In genomic region chr2:74267068-74267467, GRCh38 we compare ENCODE assay signal across 8 cellular contexts.
DNase-seq lines count a peak whose midpoint lies in the region; ATAC-seq, FAIRE-seq and TF ChIP-seq lines count a peak whose summit lies in the region.

No MANE protein-coding gene starts in this region.

- DNase-seq in A549 (ENCODE audit: low read depth in 1 of 2, low spot score in 1 of 2): peak; percentile 55 to 56
- peak; percentile 60 for DNase-seq in GM23338 (ENCODE audit: low spot score)
- DNase-seq in Peyer's patch: peak; percentile 39 to 83 (median 64)
- no peak for DNase-seq in natural killer cell treated with Interleukin-12 subunit alpha and Interleukin-12 subunit beta and Interleukin-15 and Interleukin-18, amount 100 ng/mL, for 72 hours (ENCODE audit: low spot score)
- DNase-seq in NCI-H2171 (lab: John Stamatoyannopoulos, UW): no peak
- DNase-seq in gastrocnemius medialis: no peak

- FAIRE-seq in A549 (lab: Jason Lieb, UNC): no peak

- H3F3A ChIP-seq in GM23338 (replicated peaks; ENCODE audit: low read depth): no peaks in the 10 kb centered on the region

- no peak overlapping the region for H3K4me3 Mint-ChIP-seq in GM23338
- H3K4me3 Mint-ChIP-seq in activated naive CD4-positive, alpha-beta T cell treated with anti-CD3 and anti-CD28 coated beads, Interleukin-2, amount 50 U/mL, for 24 hours: peak overlapping the region; percentile 20
- H3K4me3 Mint-ChIP-seq in natural killer cell treated with Interleukin-12 subunit alpha and Interleukin-12 subunit beta and Interleukin-15 and Interleukin-18, amount 100 ng/mL, for 72 hours: peak overlapping the region; percentile 40

- TF ChIP-seq CTCF in A549 (IDR thresholded peaks at IDR 0.05) (peak; percentile 30; the same call in 2 of the 3 replicates), GM23338 (conservative IDR thresholded peaks at IDR 0.05; ENCODE audit: low read depth in 2 of 2) (peak; percentile 49 to 66), Peyer's patch (IDR thresholded peaks at IDR 0.05) (peak in 4 of 6 experiments; percentile 48 to 84 (median 80)), gastrocnemius medialis (IDR thresholded peaks at IDR 0.05 in 4 of 5, conservative IDR thresholded peaks at IDR 0.05 in 1 of 5) (no peak)

- H3K4me2 ChIP-seq in A549: peak overlapping the region; percentile 29; the same call in 1 of the 3 replicates
- no peak overlapping the region for H3K4me2 ChIP-seq in GM23338

- TF ChIP-seq POLR2A in A549 (IDR thresholded peaks at IDR 0.05; ENCODE audit: low read length) (no peak), Peyer's patch (IDR thresholded peaks at IDR 0.05) (no peak), gastrocnemius medialis (IDR thresholded peaks at IDR 0.05) (no peak)

- H3K4me1 ChIP-seq in A549: 0 out of 3 replicates have a peak, but pooled peaks cover 4% of the 10 kb centered on the region
- H3K4me1 ChIP-seq in GM23338 (ENCODE audit: insufficient read depth): no peaks in the 10 kb centered on the region
- no peaks in the 10 kb centered on the region for H3K4me1 ChIP-seq in Peyer's patch
- H3K4me1 ChIP-seq in gastrocnemius medialis: no peaks in the 10 kb centered on the region

- no peaks in the 10 kb centered on the region for H3K9me2 ChIP-seq in GM23338 (ENCODE audit: insufficient read depth)

- H3K79me2 ChIP-seq in GM23338 (replicated peaks; ENCODE audit: insufficient read depth): no peaks in the 10 kb centered on the region

- H3K36me3 Mint-ChIP-seq in GM23338 (ENCODE audit: low read depth): no peaks in the 10 kb centered on the region
- H3K36me3 Mint-ChIP-seq in activated naive CD4-positive, alpha-beta T cell treated with anti-CD3 and anti-CD28 coated beads, Interleukin-2, amount 50 U/mL, for 24 hours: peaks cover 3% of the 10 kb centered on the region
- H3K36me3 Mint-ChIP-seq in natural killer cell treated with Interleukin-12 subunit alpha and Interleukin-12 subunit beta and Interleukin-15 and Interleukin-18, amount 100 ng/mL, for 72 hours: no peaks in the 10 kb centered on the region

- H3K27ac Mint-ChIP-seq in GM23338: no peak overlapping the region
- no peak overlapping the region for H3K27ac Mint-ChIP-seq in activated naive CD4-positive, alpha-beta T cell treated with anti-CD3 and anti-CD28 coated beads, Interleukin-2, amount 50 U/mL, for 24 hours
- peak overlapping the region in 1 of 2 donors; percentile 76 for H3K27ac Mint-ChIP-seq in natural killer cell treated with Interleukin-12 subunit alpha and Interleukin-12 subunit beta and Interleukin-15 and Interleukin-18, amount 100 ng/mL, for 72 hours

- no peaks in the 10 kb centered on the region for H4K20me1 ChIP-seq in GM23338 (replicated peaks; ENCODE audit: insufficient read depth)

- H3K36me3 ChIP-seq in GM23338 (ENCODE audit: insufficient read depth) (no peaks in the 10 kb centered on the region), Peyer's patch (no peaks in the 10 kb centered on the region), gastrocnemius medialis (no peaks in the 10 kb centered on the region)

- H2AFZ ChIP-seq in GM23338: no peak overlapping the region

- H3K4me3 ChIP-seq in A549: no peak overlapping the region
- H3K4me3 ChIP-seq in GM23338: no peak overlapping the region
- H3K4me3 ChIP-seq in Peyer's patch: no peak overlapping the region
- no peak overlapping the region for H3K4me3 ChIP-seq in gastrocnemius medialis

- no peaks in the 10 kb centered on the region for H3K9me3 ChIP-seq in A549
- no peaks in the 10 kb centered on the region for H3K9me3 ChIP-seq in Peyer's patch
- no peaks in the 10 kb centered on the region for H3K9me3 ChIP-seq in gastrocnemius medialis

- H3K27me3 Mint-ChIP-seq in GM23338 (ENCODE audit: insufficient read depth, low read depth, poor library complexity): peaks cover 3% of the 10 kb centered on the region
- H3K27me3 Mint-ChIP-seq in activated naive CD4-positive, alpha-beta T cell treated with anti-CD3 and anti-CD28 coated beads, Interleukin-2, amount 50 U/mL, for 24 hours: no peaks in the 10 kb centered on the region
- H3K27me3 Mint-ChIP-seq in natural killer cell treated with Interleukin-12 subunit alpha and Interleukin-12 subunit beta and Interleukin-15 and Interleukin-18, amount 100 ng/mL, for 72 hours: no peaks in the 10 kb centered on the region

- in situ Hi-C loops in gastrocnemius medialis (cut with MboI; ENCODE audit: low sequenced_read_pairs in 4 of 4): no loop called here

- H3K27me3 ChIP-seq in GM23338 (ENCODE audit: insufficient read depth): no peaks in the 10 kb centered on the region
- no peaks in the 10 kb centered on the region for H3K27me3 ChIP-seq in Peyer's patch
- H3K27me3 ChIP-seq in gastrocnemius medialis: no peaks in the 10 kb centered on the region

- POLR2A ChIA-PET in A549 (lab: Yijun Ruan, JAX): no interaction called here

- peak in 1 of 2 experiments; percentile 45; a peak in 1 of 5 replicates for TF ChIP-seq RAD21 in A549 (conservative IDR thresholded peaks at IDR 0.05 in 1 of 2, IDR thresholded peaks at IDR 0.05 in 1 of 2)

- intact Hi-C loops in gastrocnemius medialis (cut with DNase I; ENCODE audit: low total_unique reads): no loop called here

- TF ChIP-seq EP300 in A549 (IDR thresholded peaks at IDR 0.05): no peak

- H3K27ac ChIP-seq in A549 (no peak overlapping the region), GM23338 (ENCODE audit: low read depth) (no peak overlapping the region), Peyer's patch (peak overlapping the region in 3 of 4 donors; percentile 42 to 54 (median 50)), gastrocnemius medialis (no peak overlapping the region)

- H3K4me1 Mint-ChIP-seq in GM23338: no peaks in the 10 kb centered on the region
- H3K4me1 Mint-ChIP-seq in activated naive CD4-positive, alpha-beta T cell treated with anti-CD3 and anti-CD28 coated beads, Interleukin-2, amount 50 U/mL, for 24 hours: peaks cover 21% of the 10 kb centered on the region
- H3K4me1 Mint-ChIP-seq in natural killer cell treated with Interleukin-12 subunit alpha and Interleukin-12 subunit beta and Interleukin-15 and Interleukin-18, amount 100 ng/mL, for 72 hours (ENCODE audit: low read depth in 2 of 2): peaks cover 5 to 6% of the 10 kb centered on the region in 2 donors

- WGBS in A549 (ENCODE audit: missing lambda C conversion rate): 13% methylated on average over 4 of the region's 4 CpGs

- ATAC-seq in A549 (peak; percentile 73 to 77; a peak in 4 of 6 replicates), GM23338 (peak; percentile 85), GM19467 (IDR thresholded peaks at IDR 0.05; ENCODE audit: unreplicated experiment) (no peak), gastrocnemius medialis (no peak)
- ATAC-seq in natural killer cell treated with Interleukin-12 subunit alpha and Interleukin-12 subunit beta and Interleukin-15 and Interleukin-18, amount 100 ng/mL, for 72 hours: peak; percentile 79 to 80

- no peaks in the 10 kb centered on the region for H3K9me3 Mint-ChIP-seq in GM23338
- no peaks in the 10 kb centered on the region for H3K9me3 Mint-ChIP-seq in activated naive CD4-positive, alpha-beta T cell treated with anti-CD3 and anti-CD28 coated beads, Interleukin-2, amount 50 U/mL, for 24 hours
- H3K9me3 Mint-ChIP-seq in natural killer cell treated with Interleukin-12 subunit alpha and Interleukin-12 subunit beta and Interleukin-15 and Interleukin-18, amount 100 ng/mL, for 72 hours: no peaks in the 10 kb centered on the region

- CTCF ChIA-PET in A549 (lab: Yijun Ruan, JAX): interaction anchor here (5.0 kb wide), 1 partner anchor 17 kb away, joined by 33 read pairs; no protein-coding TSS in a partner anchor

TF ChIP-seq in A549, 52 proteins besides CTCF, POLR2A, EP300 and RAD21 (continues in another document):
- TF ChIP-seq RNF2 (IDR thresholded peaks at IDR 0.05; ENCODE audit: borderline replicate concordance, low read depth) (no peak), PBX3 (IDR thresholded peaks at IDR 0.05) (no peak), MAFK (IDR thresholded peaks at IDR 0.05; ENCODE audit: partially characterized antibody) (no peak)

TF ChIP-seq in GM23338, 12 proteins besides CTCF, POLR2A, EP300 and RAD21:
- TF ChIP-seq ZNF331 (CRISPR knock-in tag; IDR thresholded peaks at IDR 0.05; ENCODE audit: low read depth): no peak
- TF ChIP-seq ZNF114 (CRISPR knock-in tag; IDR thresholded peaks at IDR 0.05): no peak
- no peak for TF ChIP-seq STAT1 (IDR thresholded peaks at IDR 0.05; ENCODE audit: unreplicated experiment)
- no peak for TF ChIP-seq NANOG (IDR thresholded peaks at IDR 0.05; ENCODE audit: borderline replicate concordance)
- no peak for TF ChIP-seq CREB1 (CRISPR knock-in tag; IDR thresholded peaks at IDR 0.05; ENCODE audit: low read depth)
- TF ChIP-seq REST (IDR thresholded peaks at IDR 0.05; ENCODE audit: unreplicated experiment): no peak
- no peak for TF ChIP-seq POLR2AphosphoS5 (IDR thresholded peaks at IDR 0.05; ENCODE audit: low read depth)

Comparison
In these comparisons a context has a peak if more than half of its experiments do, and no peak if none do; other contexts are left out.
1. ATAC-seq: peak in A549 (2 of 2), GM23338 (single experiment) and natural killer cell treated with Interleukin-12 subunit alpha and Interleukin-12 subunit beta and Interleukin-15 and Interleukin-18, amount 100 ng/mL, for 72 hours (2 of 2); none in GM19467 (single experiment) and gastrocnemius medialis (0 of 2).
2. DNase-seq: peak in A549 (2 of 2), GM23338 (single experiment) and Peyer's patch (3 of 3); none in natural killer cell treated with Interleukin-12 subunit alpha and Interleukin-12 subunit beta and Interleukin-15 and Interleukin-18, amount 100 ng/mL, for 72 hours (single experiment), NCI-H2171 (single experiment) and gastrocnemius medialis (0 of 2).
3. H3K27ac ChIP-seq: peak in Peyer's patch (3 of 4); none in A549 (0 of 2), GM23338 (single experiment) and gastrocnemius medialis (0 of 4).
4. CTCF ChIP-seq: peak in A549 (single experiment), GM23338 (2 of 2) and Peyer's patch (4 of 6); none in gastrocnemius medialis (0 of 5).